In the genomic region with DNA sequence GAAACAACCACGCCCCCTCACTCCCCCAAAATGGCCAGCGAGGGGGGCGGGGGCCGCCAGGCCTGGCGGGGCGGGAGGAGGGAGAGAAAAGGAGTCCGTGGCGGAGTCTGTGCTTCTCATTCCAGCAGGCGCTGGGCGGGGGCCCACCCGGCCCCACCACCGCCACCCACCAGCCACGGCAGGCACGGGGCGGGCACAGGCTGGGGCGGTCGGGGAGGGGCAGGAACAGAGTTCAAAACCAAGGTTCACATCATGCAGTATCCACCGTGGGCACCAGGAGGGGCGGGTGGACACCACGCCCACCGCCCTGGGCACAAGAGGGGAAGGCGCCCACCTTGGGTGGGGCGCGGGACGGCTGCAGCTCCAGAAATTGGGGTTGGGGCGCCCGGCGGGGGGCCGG, we compare ENCODE assay signal across 14 cellular contexts. TPM values are rescaled to one million over a fixed set of nuclear protein-coding genes. Genes with fewer than 3 reads are reported as not detected.
DNase-seq lines count a peak whose midpoint lies in the region; ATAC-seq and TF ChIP-seq lines count a peak whose summit lies in the region.
"Had no signal": no experiment of that assay in that cellular context is flagged by ENCODE, and none has a peak within 500 bp of the region (broad histone marks: within the 10 kb centered on the region; RNA-seq: fewer than 3 reads in every experiment).

No MANE protein-coding gene starts in this region.

- H3K4me1 Mint-ChIP-seq in brain, result peaks cover 76% of the 10 kb centered on the region
- H3K4me1 Mint-ChIP-seq in activated T-cell treated with anti-CD3 and anti-CD28 coated beads, Interleukin-2, amount 50 U/mL, for 4 hours (ENCODE audit: low read depth), result peaks cover 22% of the 10 kb centered on the region

- intact Hi-C loops in lower leg skin (cut with DNase I; ENCODE audit: low total_unique reads), result no loop called here

- H3K4me3 Mint-ChIP-seq in brain, result peak overlapping the region; percentile 78 to 86 (median 85)
- H3K4me3 Mint-ChIP-seq in activated T-cell treated with anti-CD3 and anti-CD28 coated beads, Interleukin-2, amount 50 U/mL, for 4 hours, result no peak overlapping the region

- peak overlapping the region; percentile 91 to 99 (median 96) for H3K27ac Mint-ChIP-seq in brain

- no peak overlapping the region for H3K4me3 ChIP-seq in lower leg skin (ENCODE audit: low read depth, poor library complexity, severe bottlenecking)
- H3K4me3 ChIP-seq: psoas muscle had no signal

- peak overlapping the region; percentile 98 for H3K27ac ChIP-seq in temporal lobe (ENCODE audit: low read depth, low read length)
- H3K27ac ChIP-seq: HL-60, psoas muscle, WERI-Rb-1 had no signal

- H3K9me3 Mint-ChIP-seq in brain, result no peaks in the 10 kb centered on the region
- no peaks in the 10 kb centered on the region for H3K9me3 Mint-ChIP-seq in activated T-cell treated with anti-CD3 and anti-CD28 coated beads, Interleukin-2, amount 50 U/mL, for 4 hours

- TF ChIP-seq CTCF in brain (conservative IDR thresholded peaks at IDR 0.05), result peak; percentile 20 to 59
- TF ChIP-seq CTCF in lower leg skin (IDR thresholded peaks at IDR 0.05), result no peak

- peaks cover 9% of the 10 kb centered on the region for H3K27me3 Mint-ChIP-seq in brain
- H3K27me3 Mint-ChIP-seq in activated T-cell treated with anti-CD3 and anti-CD28 coated beads, Interleukin-2, amount 50 U/mL, for 4 hours (ENCODE audit: low read depth), result peaks cover 50% of the 10 kb centered on the region

- 4% methylated on average over 20 to 29 of the region's 29 CpGs for WGBS in lower leg skin, 2 donors

- peak; percentile 67 for DNase-seq in DMS53 (lab: John Stamatoyannopoulos, UW)
- DNase-seq in DMS53 treated with DMSO at 0.1 percent for 48 hours (lab: John Stamatoyannopoulos, UW; ENCODE audit: unreplicated experiment), result no peak
- peak; percentile 57 for DNase-seq in left kidney (ENCODE audit: low read depth, low spot score)
- no peak for DNase-seq in lower leg skin (ENCODE audit: low spot score in 2 of 2)
- DNase-seq in SHP77 treated with DMSO at 0.1 percent for 48 hours (lab: John Stamatoyannopoulos, UW), result no peak
- no peak for DNase-seq in activated T-cell treated with anti-CD3 and anti-CD28 coated beads, Interleukin-2, amount 50 U/mL, for 4 hours
- DNase-seq: activated gamma-delta T cell treated with Interleukin-2 at 50 U/mL for 16 hours, GDM1, Peyer's patch, WERI-Rb-1 had no signal

- H3K36me3 Mint-ChIP-seq in brain, result peaks cover 22% of the 10 kb centered on the region
- H3K36me3 Mint-ChIP-seq in activated T-cell treated with anti-CD3 and anti-CD28 coated beads, Interleukin-2, amount 50 U/mL, for 4 hours (ENCODE audit: insufficient read depth), result peaks cover 6% of the 10 kb centered on the region

- no peak for TF ChIP-seq POLR2A in lower leg skin (IDR thresholded peaks at IDR 0.05)

- no peak for ATAC-seq in activated T-cell treated with anti-CD3 and anti-CD28 coated beads, Interleukin-2, amount 50 U/mL, for 4 hours

RNA-seq across cellular contexts. Expression of gene DPF1, which starts 12.8 kb away (rescaled TPM):
- polyA plus RNA-seq in brain (ENCODE audit: insufficient read depth, low read depth, low replicate concordance), result 18.3 TPM
- 35.4 TPM for total RNA-seq in temporal lobe
- not detected for total RNA-seq in lower leg skin
- total RNA-seq in activated T-cell treated with anti-CD3 and anti-CD28 coated beads, Interleukin-2, amount 50 U/mL, for 4 hours, result under 1 TPM; 0.40 to 0.45 (median 0.43) TPM
- total RNA-seq: Peyer's patch, psoas muscle had no signal

RNA-seq across cellular contexts. Expression of gene PPP1R14A, which starts 45.0 kb away (rescaled TPM):
- 145 TPM for polyA plus RNA-seq in brain (ENCODE audit: insufficient read depth, low read depth, low replicate concordance)
- 1.2 TPM for total RNA-seq in temporal lobe
- total RNA-seq in lower leg skin, result 10 to 100 TPM in 1 of 4 donors, 1 to 10 TPM in 3; 3.8 to 19.6 (median 7.1) TPM
- total RNA-seq in activated T-cell treated with anti-CD3 and anti-CD28 coated beads, Interleukin-2, amount 50 U/mL, for 4 hours, result 1 to 10 TPM in 1 of 3 donors, under 1 TPM in 2; 0.34 to 1.8 (median 0.46) TPM

RNA-seq across cellular contexts. Expression of gene SPINT2, which starts 53.2 kb away (rescaled TPM):
- polyA plus RNA-seq in brain (ENCODE audit: insufficient read depth, low read depth, low replicate concordance), result 385 TPM
- total RNA-seq in temporal lobe, result 60.0 TPM
- total RNA-seq in lower leg skin, result 100 to 1,000 TPM; 401 to 505 (median 497) TPM
- total RNA-seq in activated T-cell treated with anti-CD3 and anti-CD28 coated beads, Interleukin-2, amount 50 U/mL, for 4 hours, result 10 to 100 TPM; 15.6 to 27.5 (median 20.6) TPM

Comparison
In these comparisons a context has a peak if more than half of its experiments do, and no peak if none do; other contexts are left out.
1. DNase-seq: peak in DMS53 (single experiment) and left kidney (single experiment); none in DMS53 treated with DMSO at 0.1 percent for 48 hours (single experiment), lower leg skin (0 of 2), SHP77 treated with DMSO at 0.1 percent for 48 hours (single experiment) and activated T-cell treated with anti-CD3 and anti-CD28 coated beads, Interleukin-2, amount 50 U/mL, for 4 hours (single experiment).
2. CTCF ChIP-seq: peak in brain (2 of 2); none in lower leg skin (0 of 3).
3. RNA of gene DPF1, which starts 12.8 kb away (total RNA-seq): 35.4 TPM in temporal lobe (single experiment); 0.40 to 0.45 TPM in activated T-cell treated with anti-CD3 and anti-CD28 coated beads, Interleukin-2, amount 50 U/mL, for 4 hours and not detected in lower leg skin; every median in the first group is over 10 times any median in the second.